In the genomic region with DNA sequence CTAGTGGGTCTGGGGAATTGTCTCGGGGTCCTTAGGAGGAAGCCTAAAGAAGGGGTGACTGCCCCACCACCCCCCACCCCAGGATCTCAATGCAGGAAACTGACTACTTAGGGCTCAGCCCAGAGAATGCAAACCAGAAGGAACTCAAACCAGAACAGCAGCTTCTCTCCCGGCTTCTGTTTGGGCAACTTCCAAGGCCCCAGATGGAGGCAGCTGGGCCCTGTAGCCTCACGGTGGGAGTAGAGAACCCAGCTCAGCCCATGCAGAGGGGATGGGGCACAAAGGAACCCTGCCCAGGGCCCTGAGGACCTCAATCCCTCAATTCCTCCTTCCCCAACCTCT, we compare ENCODE assay signal across 1 cellular context.
TF ChIP-seq lines count a peak whose summit lies in the region.

No MANE protein-coding gene starts in this region.

TF ChIP-seq in GM12878, 131 proteins besides CTCF, POLR2A, EP300 and RAD21:
- no peak for TF ChIP-seq ZNF274 (IDR thresholded peaks at IDR 0.05; ENCODE audit: insufficient read depth, insufficient read length)
- no peak for TF ChIP-seq HDGF (IDR thresholded peaks at IDR 0.05)
- TF ChIP-seq BACH1 (IDR thresholded peaks at IDR 0.05; ENCODE audit: borderline replicate concordance) = no peak
- TF ChIP-seq, protein P1, sequence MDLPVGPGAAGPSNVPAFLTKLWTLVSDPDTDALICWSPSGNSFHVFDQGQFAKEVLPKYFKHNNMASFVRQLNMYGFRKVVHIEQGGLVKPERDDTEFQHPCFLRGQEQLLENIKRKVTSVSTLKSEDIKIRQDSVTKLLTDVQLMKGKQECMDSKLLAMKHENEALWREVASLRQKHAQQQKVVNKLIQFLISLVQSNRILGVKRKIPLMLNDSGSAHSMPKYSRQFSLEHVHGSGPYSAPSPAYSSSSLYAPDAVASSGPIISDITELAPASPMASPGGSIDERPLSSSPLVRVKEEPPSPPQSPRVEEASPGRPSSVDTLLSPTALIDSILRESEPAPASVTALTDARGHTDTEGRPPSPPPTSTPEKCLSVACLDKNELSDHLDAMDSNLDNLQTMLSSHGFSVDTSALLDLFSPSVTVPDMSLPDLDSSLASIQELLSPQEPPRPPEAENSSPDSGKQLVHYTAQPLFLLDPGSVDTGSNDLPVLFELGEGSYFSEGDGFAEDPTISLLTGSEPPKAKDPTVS (IDR thresholded peaks at IDR 0.05; ENCODE audit: low read depth, low read length) = no peak
- no peak for TF ChIP-seq RUNX3 (IDR thresholded peaks at IDR 0.05; ENCODE audit: low read length)
- TF ChIP-seq SMC3 (IDR thresholded peaks at IDR 0.05; ENCODE audit: borderline replicate concordance, low read length) = no peak
- no peak for TF ChIP-seq RB1 (IDR thresholded peaks at IDR 0.05; ENCODE audit: borderline replicate concordance)
- TF ChIP-seq ZZZ3 (IDR thresholded peaks at IDR 0.05; ENCODE audit: control insufficient read depth, insufficient read length, low read depth) = no peak
- TF ChIP-seq CREM (IDR thresholded peaks at IDR 0.05; ENCODE audit: low read depth) = no peak
- TF ChIP-seq, protein P2, sequence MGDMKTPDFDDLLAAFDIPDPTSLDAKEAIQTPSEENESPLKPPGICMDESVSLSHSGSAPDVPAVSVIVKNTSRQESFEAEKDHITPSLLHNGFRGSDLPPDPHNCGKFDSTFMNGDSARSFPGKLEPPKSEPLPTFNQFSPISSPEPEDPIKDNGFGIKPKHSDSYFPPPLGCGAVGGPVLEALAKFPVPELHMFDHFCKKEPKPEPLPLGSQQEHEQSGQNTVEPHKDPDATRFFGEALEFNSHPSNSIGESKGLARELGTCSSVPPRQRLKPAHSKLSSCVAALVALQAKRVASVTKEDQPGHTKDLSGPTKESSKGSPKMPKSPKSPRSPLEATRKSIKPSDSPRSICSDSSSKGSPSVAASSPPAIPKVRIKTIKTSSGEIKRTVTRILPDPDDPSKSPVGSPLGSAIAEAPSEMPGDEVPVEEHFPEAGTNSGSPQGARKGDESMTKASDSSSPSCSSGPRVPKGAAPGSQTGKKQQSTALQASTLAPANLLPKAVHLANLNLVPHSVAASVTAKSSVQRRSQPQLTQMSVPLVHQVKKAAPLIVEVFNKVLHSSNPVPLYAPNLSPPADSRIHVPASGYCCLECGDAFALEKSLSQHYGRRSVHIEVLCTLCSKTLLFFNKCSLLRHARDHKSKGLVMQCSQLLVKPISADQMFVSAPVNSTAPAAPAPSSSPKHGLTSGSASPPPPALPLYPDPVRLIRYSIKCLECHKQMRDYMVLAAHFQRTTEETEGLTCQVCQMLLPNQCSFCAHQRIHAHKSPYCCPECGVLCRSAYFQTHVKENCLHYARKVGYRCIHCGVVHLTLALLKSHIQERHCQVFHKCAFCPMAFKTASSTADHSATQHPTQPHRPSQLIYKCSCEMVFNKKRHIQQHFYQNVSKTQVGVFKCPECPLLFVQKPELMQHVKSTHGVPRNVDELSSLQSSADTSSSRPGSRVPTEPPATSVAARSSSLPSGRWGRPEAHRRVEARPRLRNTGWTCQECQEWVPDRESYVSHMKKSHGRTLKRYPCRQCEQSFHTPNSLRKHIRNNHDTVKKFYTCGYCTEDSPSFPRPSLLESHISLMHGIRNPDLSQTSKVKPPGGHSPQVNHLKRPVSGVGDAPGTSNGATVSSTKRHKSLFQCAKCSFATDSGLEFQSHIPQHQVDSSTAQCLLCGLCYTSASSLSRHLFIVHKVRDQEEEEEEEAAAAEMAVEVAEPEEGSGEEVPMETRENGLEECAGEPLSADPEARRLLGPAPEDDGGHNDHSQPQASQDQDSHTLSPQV (IDR thresholded peaks at IDR 0.05) = no peak
- no peak for TF ChIP-seq ZNF207 (IDR thresholded peaks at IDR 0.05; ENCODE audit: borderline replicate concordance)
- TF ChIP-seq CBX3 (IDR thresholded peaks at IDR 0.05; ENCODE audit: borderline replicate concordance, low read depth) = no peak
- TF ChIP-seq IKZF1 (conservative IDR thresholded peaks at IDR 0.05) = no peak
TF ChIP-seq in GM12878: peak in this region for 0.
